8 cellular contexts compared by ENCODE assay signal in the genomic region with DNA sequence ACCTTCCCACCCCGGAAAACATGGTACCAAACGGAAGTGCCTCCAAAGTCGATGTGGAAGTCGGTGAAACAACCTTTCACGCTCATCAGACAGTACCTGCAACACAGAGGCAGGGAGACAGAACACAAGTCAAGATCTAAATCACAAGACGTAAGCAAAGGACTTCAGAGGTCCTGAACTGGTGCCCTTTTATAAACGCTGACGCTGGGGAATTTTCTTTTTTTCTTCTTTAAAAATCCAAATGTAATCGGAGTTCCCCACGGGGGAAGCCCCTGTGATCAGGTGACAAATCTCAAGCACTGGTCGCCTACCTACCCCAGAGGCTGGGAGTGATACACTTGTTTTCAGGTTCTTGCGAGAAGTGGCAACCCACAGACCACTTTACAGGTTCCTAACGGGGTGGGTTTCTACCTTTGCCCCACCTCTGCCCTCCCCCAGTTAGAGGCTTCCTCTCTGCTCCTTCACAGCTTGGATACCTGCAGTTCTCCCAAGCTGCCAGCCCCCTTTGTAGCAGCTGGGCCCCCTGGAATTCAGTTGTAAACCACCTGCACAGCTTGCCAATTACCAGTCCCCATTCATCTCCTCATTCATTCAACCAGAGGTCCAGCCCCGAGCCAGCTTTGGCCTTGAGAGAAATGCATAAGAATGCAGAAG. TPM values are rescaled to one million over a fixed set of nuclear protein-coding genes. Genes with fewer than 3 reads are reported as not detected.
DNase-seq lines count a peak whose midpoint lies in the region; ATAC-seq and TF ChIP-seq lines count a peak whose summit lies in the region.

No MANE protein-coding gene starts in this region.

- H3K4me3 ChIP-seq in GM12875 (ENCODE audit: low read depth, low read length): peak overlapping the region; percentile 86

- H3K4me3 Mint-ChIP-seq in brain: peak overlapping the region; percentile 32 to 89 (median 87)

- DNase-seq in activated CD4-positive, CD25-positive, alpha-beta regulatory T cell treated with anti-CD3 and anti-CD28 coated beads, Interleukin-2, amount 50 U/mL, for 72 hours: peak; percentile 58
- DNase-seq in stimulated activated CD4-positive, alpha-beta T cell treated with anti-CD3 and anti-CD28 coated beads, Interleukin-4, amount 100 ng/mL, for 4 hours: peak; percentile 49 to 72
- no peak for DNase-seq in NCI-H1436 (lab: John Stamatoyannopoulos, UW)
- DNase-seq in nucleus accumbens (lab: John Stamatoyannopoulos, UW): no peak
- no peak for DNase-seq in occipital lobe (lab: John Stamatoyannopoulos, UW)

- no peaks in the 10 kb centered on the region for H3K27me3 Mint-ChIP-seq in brain

- peaks cover 34% of the 10 kb centered on the region for H3K36me3 Mint-ChIP-seq in brain

- peaks cover 61% of the 10 kb centered on the region for H3K4me1 Mint-ChIP-seq in brain

- no peak for ATAC-seq in GM18909 (IDR thresholded peaks at IDR 0.05; ENCODE audit: poor library complexity, unreplicated experiment)

- H3K27ac Mint-ChIP-seq in brain: peak overlapping the region in 4 of 5 experiments; percentile 57 to 91 (median 76)

- TF ChIP-seq CTCF in GM12875 (IDR thresholded peaks at IDR 0.05; ENCODE audit: borderline replicate concordance, insufficient read depth, low read depth, low read length) (no peak), brain (conservative IDR thresholded peaks at IDR 0.05) (no peak)

- no peaks in the 10 kb centered on the region for H3K9me3 Mint-ChIP-seq in brain

RNA-seq across cellular contexts. Expression of a gene that starts 46.2 kb away (rescaled TPM):
- polyA plus RNA-seq in brain (ENCODE audit: insufficient read depth, low read depth, low replicate concordance): 29.7 TPM
- total RNA-seq in occipital lobe: 113 TPM

Comparison
In these comparisons a context has a peak if more than half of its experiments do, and no peak if none do; other contexts are left out.
1. DNase-seq: peak in activated CD4-positive, CD25-positive, alpha-beta regulatory T cell treated with anti-CD3 and anti-CD28 coated beads, Interleukin-2, amount 50 U/mL, for 72 hours (single experiment) and stimulated activated CD4-positive, alpha-beta T cell treated with anti-CD3 and anti-CD28 coated beads, Interleukin-4, amount 100 ng/mL, for 4 hours (2 of 2); none in NCI-H1436 (single experiment), nucleus accumbens (0 of 56) and occipital lobe (single experiment).